ENCODE assay signal across 16 cellular contexts in the genomic region with DNA sequence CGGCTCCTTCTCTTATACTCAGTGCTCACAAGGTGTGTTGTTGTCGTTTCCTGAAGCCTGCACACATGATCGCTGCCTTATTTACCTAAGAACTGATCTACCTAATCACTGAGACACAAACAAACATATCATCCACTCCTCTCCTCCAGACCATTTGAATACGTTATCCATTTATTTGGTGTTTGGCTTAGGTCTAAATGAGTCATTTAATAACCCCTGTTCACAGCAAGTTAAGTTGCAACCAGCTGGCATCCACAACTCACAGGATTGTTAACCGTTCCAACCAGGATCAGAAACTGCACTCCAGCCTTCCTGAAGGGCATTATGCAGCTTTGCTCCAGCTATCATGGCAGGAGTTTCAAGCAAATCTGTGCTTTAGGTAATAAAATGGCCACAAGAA.
DNase-seq lines count a peak whose midpoint lies in the region; ATAC-seq and TF ChIP-seq lines count a peak whose summit lies in the region.
"Had no signal": no experiment of that assay in that cellular context is flagged by ENCODE, and none has a peak within 500 bp of the region (broad histone marks: within the 10 kb centered on the region; RNA-seq: fewer than 3 reads in every experiment).

No MANE protein-coding gene starts in this region.

- peaks cover 25% of the 10 kb centered on the region for H3K4me1 Mint-ChIP-seq in nephron
- H3K4me1 Mint-ChIP-seq: stimulated activated effector memory CD8-positive, alpha-beta T cell treated with anti-CD3 and anti-CD28 coated beads, Interleukin-12 subunit alpha, Interleukin-12 subunit beta, amount 100 ng/mL, for 72 hours had no signal

- no peak for ATAC-seq in HG03135 (IDR thresholded peaks at IDR 0.05; ENCODE audit: unreplicated experiment)
- ATAC-seq in HG02623 (IDR thresholded peaks at IDR 0.05; ENCODE audit: unreplicated experiment): no peak
- ATAC-seq: activated naive CD4-positive, alpha-beta T cell treated with anti-CD3 and anti-CD28 coated beads, Interleukin-2, amount 50 U/mL, for 72 hours; HCT116; left colon; stimulated activated effector memory CD8-positive, alpha-beta T cell treated with anti-CD3 and anti-CD28 coated beads, Interleukin-12 subunit alpha, Interleukin-12 subunit beta, amount 100 ng/mL, for 72 hours had no signal

- no peaks in the 10 kb centered on the region for H3K9me3 ChIP-seq in MG63
- H3K9me3 ChIP-seq: breast epithelium, SJSA1, tibial artery had no signal

- peak; percentile 63 for DNase-seq in MG63
- DNase-seq in NCI-H2196 (lab: John Stamatoyannopoulos, UW; ENCODE audit: unreplicated experiment): peak; percentile 53
- DNase-seq in SHP77 treated with DMSO at 0.1 percent for 48 hours (lab: John Stamatoyannopoulos, UW): peak; percentile 48
- DNase-seq in cerebellar cortex (ENCODE audit: low spot score): no peak
- no peak for DNase-seq in midbrain (lab: John Stamatoyannopoulos, UW)
- DNase-seq: activated T-cell treated with anti-CD3 and anti-CD28 coated beads, Interleukin-2, amount 50 U/mL, for 24 hours; tibial artery had no signal

- H3K4me3 Mint-ChIP-seq in nephron: peak overlapping the region in 1 of 3 experiments; percentile 18
- H3K4me3 Mint-ChIP-seq: activated T-cell treated with anti-CD3 and anti-CD28 coated beads, Interleukin-2, amount 50 U/mL, for 24 hours; stimulated activated effector memory CD8-positive, alpha-beta T cell treated with anti-CD3 and anti-CD28 coated beads, Interleukin-12 subunit alpha, Interleukin-12 subunit beta, amount 100 ng/mL, for 72 hours had no signal

- H3K27me3 ChIP-seq in MG63: no peaks in the 10 kb centered on the region
- H3K27me3 ChIP-seq: breast epithelium, SJSA1, tibial artery had no signal

- H3K9me3 Mint-ChIP-seq in nephron: no peaks in the 10 kb centered on the region
- H3K9me3 Mint-ChIP-seq: activated naive CD4-positive, alpha-beta T cell treated with anti-CD3 and anti-CD28 coated beads, Interleukin-2, amount 50 U/mL, for 72 hours; activated T-cell treated with anti-CD3 and anti-CD28 coated beads, Interleukin-2, amount 50 U/mL, for 24 hours had no signal

- no peak for TF ChIP-seq CTCF in nephron (IDR thresholded peaks at IDR 0.05; ENCODE audit: unreplicated experiment in 3 of 3)

- H3K36me3 ChIP-seq in MG63: no peaks in the 10 kb centered on the region
- H3K36me3 ChIP-seq: breast epithelium, SJSA1, tibial artery had no signal

- H3K4me3 ChIP-seq in MG63: no peak overlapping the region
- H3K4me3 ChIP-seq: breast epithelium, SJSA1, tibial artery had no signal

- H3K36me3 Mint-ChIP-seq in nephron (ENCODE audit: low read depth): no peaks in the 10 kb centered on the region
- H3K36me3 Mint-ChIP-seq: activated naive CD4-positive, alpha-beta T cell treated with anti-CD3 and anti-CD28 coated beads, Interleukin-2, amount 50 U/mL, for 72 hours; stimulated activated effector memory CD8-positive, alpha-beta T cell treated with anti-CD3 and anti-CD28 coated beads, Interleukin-12 subunit alpha, Interleukin-12 subunit beta, amount 100 ng/mL, for 72 hours had no signal

- H3K27me3 Mint-ChIP-seq in nephron (ENCODE audit: low read depth): peaks cover 4% of the 10 kb centered on the region
- H3K27me3 Mint-ChIP-seq: activated T-cell treated with anti-CD3 and anti-CD28 coated beads, Interleukin-2, amount 50 U/mL, for 24 hours had no signal

- H3K27ac Mint-ChIP-seq in nephron: peak overlapping the region; percentile 84 to 91 (median 88)
- H3K27ac Mint-ChIP-seq: activated naive CD4-positive, alpha-beta T cell treated with anti-CD3 and anti-CD28 coated beads, Interleukin-2, amount 50 U/mL, for 72 hours; activated T-cell treated with anti-CD3 and anti-CD28 coated beads, Interleukin-2, amount 50 U/mL, for 24 hours; stimulated activated effector memory CD8-positive, alpha-beta T cell treated with anti-CD3 and anti-CD28 coated beads, Interleukin-12 subunit alpha, Interleukin-12 subunit beta, amount 100 ng/mL, for 72 hours had no signal

Comparison
In these comparisons a context has a peak if more than half of its experiments do, and no peak if none do; other contexts are left out.
1. DNase-seq: peak in MG63 (single experiment), NCI-H2196 (single experiment) and SHP77 treated with DMSO at 0.1 percent for 48 hours (single experiment); none in cerebellar cortex (single experiment) and midbrain (single experiment).